Comparison of ENCODE assay signal across 8 cellular contexts in genomic region chr12:47773858-47774580, GRCh38. TPM values are rescaled to one million over a fixed set of nuclear protein-coding genes. Genes with fewer than 3 reads are reported as not detected.
DNase-seq lines count a peak whose midpoint lies in the region; ATAC-seq and TF ChIP-seq lines count a peak whose summit lies in the region.

No MANE protein-coding gene starts in this region.

- peak overlapping the region; percentile 82 for H3K4me3 Mint-ChIP-seq in activated CD4-positive, alpha-beta T cell treated with anti-CD3 and anti-CD28 coated beads for 36 hours

- H3K27me3 Mint-ChIP-seq in activated CD4-positive, alpha-beta T cell treated with anti-CD3 and anti-CD28 coated beads for 36 hours = no peaks in the 10 kb centered on the region

- peaks cover 33% of the 10 kb centered on the region for H3K4me1 Mint-ChIP-seq in activated CD4-positive, alpha-beta T cell treated with anti-CD3 and anti-CD28 coated beads for 36 hours

- no peak for DNase-seq in activated CD4-positive, alpha-beta T cell treated with anti-CD3 and anti-CD28 coated beads for 36 hours
- DNase-seq in activated CD4-positive, alpha-beta T cell treated with anti-CD3 and anti-CD28 coated beads, Interleukin-2, amount 50 U/mL, for 4 hours = no peak
- DNase-seq in ascending aorta (ENCODE audit: low spot score in 2 of 2) (no peak), left lung (no peak), testis (no peak)

- no peaks in the 10 kb centered on the region for H3K9me3 Mint-ChIP-seq in activated CD4-positive, alpha-beta T cell treated with anti-CD3 and anti-CD28 coated beads for 36 hours (ENCODE audit: low read depth)

- no peak for ATAC-seq in activated CD4-positive, alpha-beta T cell treated with anti-CD3 and anti-CD28 coated beads for 36 hours
- ATAC-seq in left lung (no peak), GM18861 (IDR thresholded peaks at IDR 0.05; ENCODE audit: unreplicated experiment) (no peak), GM21381 (IDR thresholded peaks at IDR 0.05; ENCODE audit: unreplicated experiment) (no peak), GM21360 (IDR thresholded peaks at IDR 0.05; ENCODE audit: unreplicated experiment) (no peak)

- no peak for TF ChIP-seq CTCF in ascending aorta (IDR thresholded peaks at IDR 0.05)
- no peak for TF ChIP-seq CTCF in left lung (IDR thresholded peaks at IDR 0.05)
- TF ChIP-seq CTCF in testis (IDR thresholded peaks at IDR 0.05) = no peak

- H3K36me3 Mint-ChIP-seq in activated CD4-positive, alpha-beta T cell treated with anti-CD3 and anti-CD28 coated beads for 36 hours (ENCODE audit: low read depth) = no peaks in the 10 kb centered on the region

- POLR2A ChIA-PET in activated CD4-positive, alpha-beta T cell treated with anti-CD3 and anti-CD28 coated beads for 36 hours (lab: Charles Lee) = no interaction called here

- H3K27me3 ChIP-seq in ascending aorta = no peaks in the 10 kb centered on the region
- no peaks in the 10 kb centered on the region for H3K27me3 ChIP-seq in left lung
- H3K27me3 ChIP-seq in testis = no peaks in the 10 kb centered on the region

- H3K27ac Mint-ChIP-seq in activated CD4-positive, alpha-beta T cell treated with anti-CD3 and anti-CD28 coated beads for 36 hours = peak overlapping the region; percentile 71

- intact Hi-C loops in activated CD4-positive, alpha-beta T cell treated with anti-CD3 and anti-CD28 coated beads for 36 hours (cut with DNase I, micrococcal nuclease) = loop anchor here in 1 of 2 experiments (1.0 to 10.0 kb wide), 2 partner anchors 15 to 739 kb away; no protein-coding TSS in a partner anchor
- intact Hi-C loops in ascending aorta (cut with DNase I) = loop anchor here (1.0 kb wide), 1 partner anchor 21 kb away; no protein-coding TSS in a partner anchor
- intact Hi-C loops in left lung (cut with DNase I) = loop anchor here in 1 of 2 donors (10.0 kb wide), 1 partner anchor 61 kb away; no protein-coding TSS in a partner anchor
- intact Hi-C loops in testis (cut with DNase I; ENCODE audit: low total_unique reads) = loop anchor here (10.0 kb wide), 1 partner anchor 59 kb away; no protein-coding TSS in a partner anchor

- CTCF ChIA-PET in activated CD4-positive, alpha-beta T cell treated with anti-CD3 and anti-CD28 coated beads for 36 hours (lab: Charles Lee) = interaction anchor here (0.7 to 18.7 kb wide), 6 partner anchors 12 to 64 kb away, joined by 3 to 449 read pairs (median 6); partner anchors contain the start of genes ENDOU and RPAP3

- TF ChIP-seq POLR2A in testis (IDR thresholded peaks at IDR 0.05) = no peak

- H3K36me3 ChIP-seq in ascending aorta = no peaks in the 10 kb centered on the region
- no peaks in the 10 kb centered on the region for H3K36me3 ChIP-seq in left lung
- H3K36me3 ChIP-seq in testis (ENCODE audit: low read depth, missing control alignments) = no peaks in the 10 kb centered on the region

- H3K27ac ChIP-seq in ascending aorta (peak overlapping the region; percentile 88 to 89), left lung (peak overlapping the region in 1 of 2 donors; percentile 80), testis (peak overlapping the region; percentile 64 to 83)

- H3K4me3 ChIP-seq in ascending aorta (peak overlapping the region; percentile 93 to 98), left lung (peak overlapping the region; percentile 85 to 97), testis (peak overlapping the region; percentile 87 to 88)

- 36 to 37% methylated on average over 13 to 14 of the region's 14 CpGs for WGBS in testis, 2 donors

- H3K4me1 ChIP-seq in ascending aorta (peaks cover 36 to 54% of the 10 kb centered on the region in 2 donors), left lung (peaks cover 19 to 74% of the 10 kb centered on the region in 2 donors), testis (peaks cover 41% of the 10 kb centered on the region)

- H3K9me3 ChIP-seq in ascending aorta (no peaks in the 10 kb centered on the region), left lung (no peaks in the 10 kb centered on the region), testis (no peaks in the 10 kb centered on the region)

RNA-seq across cellular contexts. Expression of gene SLC48A1, which starts 1.0 kb away (rescaled TPM):
- total RNA-seq in activated CD4-positive, alpha-beta T cell treated with anti-CD3 and anti-CD28 coated beads for 36 hours = 1 to 10 TPM; 5.9 to 8.5 TPM
- 144 TPM for total RNA-seq in ascending aorta
- total RNA-seq in left lung = 10 to 100 TPM; 35.4 to 38.6 TPM
- total RNA-seq in testis = 10 to 100 TPM; 25.5 to 32.0 TPM
- 21.0 TPM for polyA plus RNA-seq in testis (ENCODE audit: insufficient read depth, low read depth, low replicate concordance)

RNA-seq across cellular contexts. Expression of gene RAPGEF3, which starts 15.3 kb away (rescaled TPM):
- under 1 TPM; 0.43 to 0.83 TPM for total RNA-seq in activated CD4-positive, alpha-beta T cell treated with anti-CD3 and anti-CD28 coated beads for 36 hours
- total RNA-seq in ascending aorta (165 TPM), left lung (10 to 100 TPM; 15.9 to 28.9 TPM), testis (10 to 100 TPM; 24.6 to 30.2 TPM)
- 13.9 TPM for polyA plus RNA-seq in testis (ENCODE audit: insufficient read depth, low read depth, low replicate concordance)

RNA-seq across cellular contexts. Expression of gene HDAC7, which starts 45.7 kb away (rescaled TPM):
- 100 to 1,000 TPM; 331 to 385 TPM for total RNA-seq in activated CD4-positive, alpha-beta T cell treated with anti-CD3 and anti-CD28 coated beads for 36 hours
- total RNA-seq in ascending aorta (202 TPM), left lung (100 to 1,000 TPM; 102 to 115 TPM), testis (10 to 100 TPM; 39.9 to 70.0 TPM)
- 28.2 TPM for polyA plus RNA-seq in testis (ENCODE audit: insufficient read depth, low read depth, low replicate concordance)

RNA-seq across cellular contexts. Expression of gene ENDOU, which starts 48.7 kb away (rescaled TPM):
- not detected for total RNA-seq in activated CD4-positive, alpha-beta T cell treated with anti-CD3 and anti-CD28 coated beads for 36 hours
- total RNA-seq in ascending aorta = not detected
- not detected for total RNA-seq in left lung
- under 1 TPM; 0.16 to 0.43 TPM for total RNA-seq in testis
- 0.21 TPM for polyA plus RNA-seq in testis (ENCODE audit: insufficient read depth, low read depth, low replicate concordance)

Comparison
In these comparisons a context has a peak if more than half of its experiments do, and no peak if none do; other contexts are left out.
1. RNA of gene RAPGEF3, which starts 15.3 kb away (total RNA-seq): 165 TPM in ascending aorta (single experiment), 24.6 to 30.2 TPM in testis and 15.9 to 28.9 TPM in left lung; 0.43 to 0.83 TPM in activated CD4-positive, alpha-beta T cell treated with anti-CD3 and anti-CD28 coated beads for 36 hours; every median in the first group is over 4 times any median in the second.
2. Peak in every context shown above with its lines, with median percentiles within 50 percentile points of each other: H3K4me3 ChIP-seq.